In the genomic region with DNA sequence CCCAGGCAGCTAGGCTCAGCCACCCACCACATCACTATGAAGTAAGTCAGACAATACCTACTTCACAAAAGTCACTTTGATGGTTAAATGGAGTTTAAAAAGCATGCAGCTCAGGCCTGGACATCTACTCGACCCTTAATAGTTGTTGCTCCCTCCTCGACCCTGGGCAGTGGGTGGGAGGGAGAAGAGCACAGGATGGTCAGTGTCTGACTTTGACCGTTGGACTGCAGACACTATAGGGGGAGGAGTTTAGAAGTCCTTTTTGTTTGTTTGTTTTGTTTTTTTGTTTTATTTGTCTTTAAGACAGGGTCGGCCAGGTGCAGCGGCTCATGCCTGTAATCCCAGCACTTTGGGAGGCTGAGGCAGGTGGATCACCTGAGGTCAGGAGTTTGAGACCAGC, we compare ENCODE assay signal across 1 cellular context.
TF ChIP-seq lines count a peak whose summit lies in the region.

No MANE protein-coding gene starts in this region.

TF ChIP-seq in HepG2, 621 proteins besides CTCF, POLR2A, EP300 and RAD21 (continued from another document):
- TF ChIP-seq ZNF441 (CRISPR knock-in tag; IDR thresholded peaks at IDR 0.05; ENCODE audit: borderline replicate concordance) (0 out of 2 replicates have a peak, but pooled peaks have one; percentile 36), TCF7L2 (IDR thresholded peaks at IDR 0.05; ENCODE audit: low read depth, low read length) (no peak), FOXP1 (IDR thresholded peaks at IDR 0.05) (no peak), FOXP1 (CRISPR knock-in tag; IDR thresholded peaks at IDR 0.05) (peak; percentile 72), RXRA (CRISPR knock-in tag; IDR thresholded peaks at IDR 0.05) (no peak), ZNF605 (CRISPR knock-in tag; IDR thresholded peaks at IDR 0.05) (no peak), CEBPG (CRISPR knock-in tag; IDR thresholded peaks at IDR 0.05) (no peak), ZFP36L1 (CRISPR knock-in tag; IDR thresholded peaks at IDR 0.05) (0 out of 2 replicates have a peak, but pooled peaks have one; percentile 29), NRL (CRISPR knock-in tag; IDR thresholded peaks at IDR 0.05; ENCODE audit: borderline replicate concordance) (no peak), HNF4A (CRISPR knock-in tag; IDR thresholded peaks at IDR 0.05) (peak; percentile 31; the same call in 1 of the 2 replicates), GATAD2A (CRISPR knock-in tag; IDR thresholded peaks at IDR 0.05) (peak; percentile 66), SNAI1 (CRISPR knock-in tag; IDR thresholded peaks at IDR 0.05; ENCODE audit: borderline replicate concordance) (no peak), SOX6 (IDR thresholded peaks at IDR 0.05) (no peak), SOX6 (CRISPR knock-in tag; IDR thresholded peaks at IDR 0.05) (peak; percentile 88), KAT7 (CRISPR knock-in tag; IDR thresholded peaks at IDR 0.05; ENCODE audit: borderline replicate concordance) (no peak), HDAC2 (CRISPR knock-in tag; IDR thresholded peaks at IDR 0.05) (peak; percentile 27; the same call in 1 of the 2 replicates), SOX13 (IDR thresholded peaks at IDR 0.05) (no peak), SOX13 (CRISPR knock-in tag; conservative IDR thresholded peaks at IDR 0.05 in 1 of 2, IDR thresholded peaks at IDR 0.05 in 1 of 2) (peak in 1 of 2 experiments; percentile 70; a peak in 2 of 4 replicates), RXRB (CRISPR knock-in tag; IDR thresholded peaks at IDR 0.05; ENCODE audit: borderline replicate concordance) (0 out of 2 replicates have a peak, but pooled peaks have one; percentile 21), SP5 (CRISPR knock-in tag; IDR thresholded peaks at IDR 0.05; ENCODE audit: borderline replicate concordance, low read depth) (peak; percentile 27; the same call in 1 of the 2 replicates), CCAR2 (optimal IDR thresholded peaks at IDR 0.05; ENCODE audit: low read depth, low read length) (no peak), KDM2A (CRISPR knock-in tag; IDR thresholded peaks at IDR 0.05; ENCODE audit: borderline replicate concordance, low read depth) (no peak)
- TF ChIP-seq, protein P1, sequence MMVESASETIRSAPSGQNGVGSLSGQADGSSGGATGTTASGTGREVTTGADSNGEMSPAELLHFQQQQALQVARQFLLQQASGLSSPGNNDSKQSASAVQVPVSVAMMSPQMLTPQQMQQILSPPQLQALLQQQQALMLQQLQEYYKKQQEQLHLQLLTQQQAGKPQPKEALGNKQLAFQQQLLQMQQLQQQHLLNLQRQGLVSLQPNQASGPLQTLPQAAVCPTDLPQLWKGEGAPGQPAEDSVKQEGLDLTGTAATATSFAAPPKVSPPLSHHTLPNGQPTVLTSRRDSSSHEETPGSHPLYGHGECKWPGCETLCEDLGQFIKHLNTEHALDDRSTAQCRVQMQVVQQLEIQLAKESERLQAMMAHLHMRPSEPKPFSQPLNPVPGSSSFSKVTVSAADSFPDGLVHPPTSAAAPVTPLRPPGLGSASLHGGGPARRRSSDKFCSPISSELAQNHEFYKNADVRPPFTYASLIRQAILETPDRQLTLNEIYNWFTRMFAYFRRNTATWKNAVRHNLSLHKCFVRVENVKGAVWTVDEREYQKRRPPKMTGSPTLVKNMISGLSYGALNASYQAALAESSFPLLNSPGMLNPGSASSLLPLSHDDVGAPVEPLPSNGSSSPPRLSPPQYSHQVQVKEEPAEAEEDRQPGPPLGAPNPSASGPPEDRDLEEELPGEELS (CRISPR knock-in tag; IDR thresholded peaks at IDR 0.05), result peak; percentile 35; the same call in 1 of the 2 replicates
